In the genomic region with DNA sequence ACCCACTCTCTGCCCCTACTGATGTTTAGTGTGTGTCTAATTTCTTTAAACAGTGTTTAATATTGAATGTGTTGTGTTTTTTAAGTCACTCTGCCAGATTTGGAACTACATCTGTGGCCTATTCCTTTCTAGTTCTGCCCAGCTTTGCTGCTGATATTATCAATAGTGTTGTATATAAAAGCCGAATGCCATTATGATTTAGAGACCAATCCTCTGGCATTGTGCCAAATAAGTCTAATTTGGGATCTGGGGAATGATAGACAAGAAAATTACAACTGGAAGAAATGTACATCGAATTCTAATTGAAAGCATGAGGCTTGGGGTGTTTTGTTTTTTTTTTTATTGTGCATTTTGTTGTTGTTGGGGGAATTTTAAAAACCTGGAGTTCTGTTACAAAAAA, we compare ENCODE assay signal across 18 cellular contexts.
"Had no signal": no experiment of that assay in that cellular context is flagged by ENCODE, and none has a peak within 500 bp of the region (broad histone marks: within the 10 kb centered on the region; RNA-seq: fewer than 3 reads in every experiment).

No MANE protein-coding gene starts in this region.

- H3K4me1 ChIP-seq: heart left ventricle, neural progenitor cell, right atrium auricular region had no signal

- H3K9me3 ChIP-seq: heart left ventricle, ovary, right atrium auricular region had no signal

- H3K36me3 ChIP-seq: heart left ventricle, neural progenitor cell, ovary, right atrium auricular region had no signal

- H3K4me3 ChIP-seq: heart left ventricle, lung, neural progenitor cell, ovary, right atrium auricular region had no signal

- H3K27me3 ChIP-seq: heart left ventricle, neural progenitor cell, ovary, right atrium auricular region had no signal

- DNase-seq: effector memory CD4-positive, alpha-beta T cell; heart left ventricle; hippocampal formation; left colon; left ventricle myocardium superior; mesenchymal stem cell; midbrain; nucleus accumbens; ovary; small intestine; stimulated activated CD4-positive, alpha-beta T cell treated with anti-CD3 and anti-CD28 coated beads, Interleukin-2, amount 100 ng/mL, for 48 hours; stimulated activated naive CD4-positive, alpha-beta T cell treated with Interleukin-2 at 50 U/mL for 16 hours; trophoblast cell had no signal

- ATAC-seq: esophagus mucosa; heart left ventricle; left colon; left ventricle myocardium superior; natural killer cell treated with Interleukin-12 subunit alpha and Interleukin-12 subunit beta and Interleukin-15 and Interleukin-18, amount 100 ng/mL, for 72 hours had no signal
